ENCODE assay signal across 9 cellular contexts in genomic region chr7:154832557-154833138, GRCh38.
A peak's percentile ranks its signal among the peaks of the same experiment; 100 is the strongest.
DNase-seq lines count a peak whose midpoint lies in the region; ATAC-seq and TF ChIP-seq lines count a peak whose summit lies in the region.
"Had no signal": no experiment of that assay in that cellular context is flagged by ENCODE, and none has a peak within 500 bp of the region (broad histone marks: within the 10 kb centered on the region; RNA-seq: fewer than 3 reads in every experiment).

No MANE protein-coding gene starts in this region.

- H3K36me3 ChIP-seq in SJCRH30 (no peaks in the 10 kb centered on the region), mucosa of descending colon (ENCODE audit: low read depth) (no peaks in the 10 kb centered on the region), suprapubic skin (no peaks in the 10 kb centered on the region)
- H3K36me3 ChIP-seq: brain microvascular endothelial cell had no signal

- peak; percentile 13 for DNase-seq in HK-2 (ENCODE audit: unreplicated experiment)
- DNase-seq in SJCRH30 = peak; percentile 65 to 78
- peak in 1 of 3 donors; percentile 70 for DNase-seq in mucosa of descending colon
- no peak for DNase-seq in CD1c-positive myeloid dendritic cell (ENCODE audit: extremely low spot score)
- DNase-seq in suprapubic skin (ENCODE audit: low spot score in 2 of 2) = no peak
- DNase-seq in NCI-H2227 treated with DMSO at 0.1 percent for 48 hours (lab: John Stamatoyannopoulos, UW) = no peak
- DNase-seq: brain microvascular endothelial cell had no signal

- TF ChIP-seq EP300 in suprapubic skin (IDR thresholded peaks at IDR 0.05) = no peak

- peak; percentile 52 for TF ChIP-seq CTCF in GM12872 (IDR thresholded peaks at IDR 0.05; ENCODE audit: insufficient read depth, low read depth, low read length)
- no peak for TF ChIP-seq CTCF in mucosa of descending colon (IDR thresholded peaks at IDR 0.05)
- no peak for TF ChIP-seq CTCF in suprapubic skin (IDR thresholded peaks at IDR 0.05)

- ATAC-seq in mucosa of descending colon (peak; percentile 88), HG02798 (IDR thresholded peaks at IDR 0.05; ENCODE audit: poor library complexity, unreplicated experiment) (no peak)

- H3K27ac ChIP-seq in SJCRH30 = no peak overlapping the region
- H3K27ac ChIP-seq in suprapubic skin = no peak overlapping the region
- H3K27ac ChIP-seq: brain microvascular endothelial cell had no signal

- H3K9me3 ChIP-seq in SJCRH30 (replicated peaks) (no peaks in the 10 kb centered on the region), mucosa of descending colon (no peaks in the 10 kb centered on the region), suprapubic skin (no peaks in the 10 kb centered on the region)

- 67% methylated on average over 12 of the region's 12 CpGs for WGBS in suprapubic skin

- H3K27me3 ChIP-seq in SJCRH30 = no peaks in the 10 kb centered on the region; the same call in 1 of the 2 replicates
- no peaks in the 10 kb centered on the region for H3K27me3 ChIP-seq in suprapubic skin
- H3K27me3 ChIP-seq: brain microvascular endothelial cell had no signal

- no peak overlapping the region for H3K4me3 ChIP-seq in SJCRH30
- no peak overlapping the region for H3K4me3 ChIP-seq in mucosa of descending colon
- no peak overlapping the region for H3K4me3 ChIP-seq in suprapubic skin

- intact Hi-C loops in mucosa of descending colon (cut with DNase I, micrococcal nuclease) = no loop called here

- H3K4me1 ChIP-seq in SJCRH30 = peaks cover 17% of the 10 kb centered on the region
- no peaks in the 10 kb centered on the region for H3K4me1 ChIP-seq in mucosa of descending colon (ENCODE audit: low read depth)
- H3K4me1 ChIP-seq in suprapubic skin = no peaks in the 10 kb centered on the region

- TF ChIP-seq POLR2A in suprapubic skin (IDR thresholded peaks at IDR 0.05) = no peak

Comparison
In these comparisons a context has a peak if more than half of its experiments do, and no peak if none do; other contexts are left out.
1. DNase-seq: peak in HK-2 (single experiment) and SJCRH30 (2 of 2); none in CD1c-positive myeloid dendritic cell (single experiment), suprapubic skin (0 of 2) and NCI-H2227 treated with DMSO at 0.1 percent for 48 hours (single experiment).